Comparison of ENCODE assay signal across 24 cellular contexts in genomic region chr1:229164836-229165285, GRCh38.
DNase-seq lines count a peak whose midpoint lies in the region; ATAC-seq, FAIRE-seq and TF ChIP-seq lines count a peak whose summit lies in the region.
"Had no signal": no experiment of that assay in that cellular context is flagged by ENCODE, and none has a peak within 500 bp of the region (broad histone marks: within the 10 kb centered on the region; RNA-seq: fewer than 3 reads in every experiment).

No MANE protein-coding gene starts in this region.

- H3K4me2 ChIP-seq in hepatocyte = no peak overlapping the region

- H2AFZ ChIP-seq in hepatocyte = no peak overlapping the region

- H3K4me1 ChIP-seq in hepatocyte (ENCODE audit: insufficient read depth) (peaks cover 8% of the 10 kb centered on the region), pancreas (peaks cover 11 to 21% (median 16%) of the 10 kb centered on the region in 3 donors), upper lobe of right lung (no peaks in the 10 kb centered on the region)
- H3K4me1 ChIP-seq: ascending aorta, prostate gland had no signal

- H3K4me3 Mint-ChIP-seq in stimulated activated naive CD8-positive, alpha-beta T cell treated with anti-CD3 and anti-CD28 coated beads, Interleukin-15, Interleukin-2, amounts not matched to agents 100 ng/mL and 50 ng/mL, for 24 hours = no peak overlapping the region
- H3K4me3 Mint-ChIP-seq: nephron had no signal

- H3K4me1 Mint-ChIP-seq in stimulated activated naive CD8-positive, alpha-beta T cell treated with anti-CD3 and anti-CD28 coated beads, Interleukin-15, Interleukin-2, amounts not matched to agents 100 ng/mL and 50 ng/mL, for 24 hours (ENCODE audit: low read depth) = peaks cover 22% of the 10 kb centered on the region

- H3K36me3 ChIP-seq in hepatocyte (replicated peaks; ENCODE audit: insufficient read depth, low read depth) (no peaks in the 10 kb centered on the region), pancreas (no peaks in the 10 kb centered on the region), upper lobe of right lung (no peaks in the 10 kb centered on the region)
- H3K36me3 ChIP-seq: ascending aorta, prostate gland, WERI-Rb-1 had no signal

- no peaks in the 10 kb centered on the region for H3K9me3 Mint-ChIP-seq in stimulated activated naive CD8-positive, alpha-beta T cell treated with anti-CD3 and anti-CD28 coated beads, Interleukin-15, Interleukin-2, amounts not matched to agents 100 ng/mL and 50 ng/mL, for 24 hours
- H3K9me3 Mint-ChIP-seq: activated naive CD4-positive, alpha-beta T cell treated with anti-CD3 and anti-CD28 coated beads, Interleukin-2, amount 50 U/mL, for 72 hours; nephron had no signal

- peak overlapping the region; percentile 93 for H3K27ac Mint-ChIP-seq in stimulated activated naive CD8-positive, alpha-beta T cell treated with anti-CD3 and anti-CD28 coated beads, Interleukin-15, Interleukin-2, amounts not matched to agents 100 ng/mL and 50 ng/mL, for 24 hours

- no peaks in the 10 kb centered on the region for H4K20me1 ChIP-seq in hepatocyte (ENCODE audit: insufficient read depth, poor library complexity, severe bottlenecking)

- 83% methylated on average over 8 of the region's 8 CpGs for WGBS in hepatocyte (ENCODE audit: low lambda C conversion rate, missing lambda C conversion rate)
- WGBS in pancreas, 2 donors = 34 to 35% methylated on average over 8 of the region's 8 CpGs

- TF ChIP-seq CTCF in hepatocyte (IDR thresholded peaks at IDR 0.05; ENCODE audit: poor library complexity) (no peak), pancreas (IDR thresholded peaks at IDR 0.05) (no peak), upper lobe of right lung (IDR thresholded peaks at IDR 0.05) (no peak)

- no peaks in the 10 kb centered on the region for H3K9me3 ChIP-seq in hepatocyte (ENCODE audit: low read depth)
- H3K9me3 ChIP-seq in pancreas = no peaks in the 10 kb centered on the region
- H3K9me3 ChIP-seq in upper lobe of right lung = no peaks in the 10 kb centered on the region
- H3K9me3 ChIP-seq: ascending aorta, prostate gland had no signal

- no peaks in the 10 kb centered on the region for H3K79me2 ChIP-seq in hepatocyte

- FAIRE-seq in pancreas (lab: Jason Lieb, UNC) = no peak
- FAIRE-seq: GM18507 had no signal

- intact Hi-C loops in pancreas (cut with DNase I) = no loop called here
- intact Hi-C loops in upper lobe of right lung (cut with DNase I) = no loop called here

- H3K27ac ChIP-seq in hepatocyte (peak overlapping the region; percentile 50), pancreas (peak overlapping the region in 2 of 4 donors; percentile 45 to 56), upper lobe of right lung (no peak overlapping the region)
- H3K27ac ChIP-seq: ascending aorta, prostate gland, WERI-Rb-1 had no signal

- H3K27me3 ChIP-seq in hepatocyte (no peaks in the 10 kb centered on the region), pancreas (no peaks in the 10 kb centered on the region), upper lobe of right lung (no peaks in the 10 kb centered on the region)
- H3K27me3 ChIP-seq: ascending aorta had no signal

- DNase-seq in stimulated activated naive CD8-positive, alpha-beta T cell treated with anti-CD3 and anti-CD28 coated beads, Interleukin-15, Interleukin-2, amounts not matched to agents 100 U/mL and 50 U/mL, for 24 hours = no peak
- DNase-seq in hepatocyte (ENCODE audit: low spot score) = no peak
- no peak for DNase-seq in pancreas
- DNase-seq in upper lobe of right lung = no peak
- no peak for DNase-seq in cortex of kidney (lab: John Stamatoyannopoulos, UW)
- DNase-seq in SIG-M5 treated with dmso at 0.1 percent for 504 hours (lab: John Stamatoyannopoulos, UW; ENCODE audit: unreplicated experiment) = no peak
- DNase-seq: central memory CD4-positive, alpha-beta T cell; DMS79 treated with DMSO at 0.1 percent for 48 hours; H7; head of caudate nucleus; Karpas-422; mesendoderm; NCI-H1092; NCI-H187 treated with DMSO at 0.1 percent for 48 hours; NCI-H69; stimulated activated CD4-positive, alpha-beta T cell treated with anti-CD3 and anti-CD28 coated beads, Interleukin-2, amount 100 ng/mL, for 24 hours; WERI-Rb-1 had no signal

- no peaks in the 10 kb centered on the region for H3K36me3 Mint-ChIP-seq in stimulated activated naive CD8-positive, alpha-beta T cell treated with anti-CD3 and anti-CD28 coated beads, Interleukin-15, Interleukin-2, amounts not matched to agents 100 ng/mL and 50 ng/mL, for 24 hours (ENCODE audit: low read depth)
- H3K36me3 Mint-ChIP-seq: activated naive CD4-positive, alpha-beta T cell treated with anti-CD3 and anti-CD28 coated beads, Interleukin-2, amount 50 U/mL, for 72 hours had no signal

- H3K27me3 Mint-ChIP-seq in stimulated activated naive CD8-positive, alpha-beta T cell treated with anti-CD3 and anti-CD28 coated beads, Interleukin-15, Interleukin-2, amounts not matched to agents 100 ng/mL and 50 ng/mL, for 24 hours = peaks cover 3% of the 10 kb centered on the region

- no peaks in the 10 kb centered on the region for H3K9me2 ChIP-seq in hepatocyte (replicated peaks; ENCODE audit: insufficient read depth)

- H3K4me3 ChIP-seq in hepatocyte (no peak overlapping the region), pancreas (no peak overlapping the region), upper lobe of right lung (no peak overlapping the region)
- H3K4me3 ChIP-seq: ascending aorta, prostate gland had no signal

- ATAC-seq in stimulated activated naive CD8-positive, alpha-beta T cell treated with anti-CD3 and anti-CD28 coated beads, Interleukin-15, Interleukin-2, amounts not matched to agents 100 U/mL and 50 U/mL, for 24 hours = no peak
- ATAC-seq in pancreas (peak; percentile 41 to 74 (median 56)), upper lobe of right lung (peak; percentile 79), HG03280 (IDR thresholded peaks at IDR 0.05; ENCODE audit: unreplicated experiment) (no peak)

Comparison
In these comparisons a context has a peak if more than half of its experiments do, and no peak if none do; other contexts are left out.
1. ATAC-seq: peak in pancreas (4 of 4) and upper lobe of right lung (single experiment); none in stimulated activated naive CD8-positive, alpha-beta T cell treated with anti-CD3 and anti-CD28 coated beads, Interleukin-15, Interleukin-2, amounts not matched to agents 100 U/mL and 50 U/mL, for 24 hours (single experiment) and HG03280 (single experiment).